ENCODE assay signal across 17 cellular contexts in the genomic region with DNA sequence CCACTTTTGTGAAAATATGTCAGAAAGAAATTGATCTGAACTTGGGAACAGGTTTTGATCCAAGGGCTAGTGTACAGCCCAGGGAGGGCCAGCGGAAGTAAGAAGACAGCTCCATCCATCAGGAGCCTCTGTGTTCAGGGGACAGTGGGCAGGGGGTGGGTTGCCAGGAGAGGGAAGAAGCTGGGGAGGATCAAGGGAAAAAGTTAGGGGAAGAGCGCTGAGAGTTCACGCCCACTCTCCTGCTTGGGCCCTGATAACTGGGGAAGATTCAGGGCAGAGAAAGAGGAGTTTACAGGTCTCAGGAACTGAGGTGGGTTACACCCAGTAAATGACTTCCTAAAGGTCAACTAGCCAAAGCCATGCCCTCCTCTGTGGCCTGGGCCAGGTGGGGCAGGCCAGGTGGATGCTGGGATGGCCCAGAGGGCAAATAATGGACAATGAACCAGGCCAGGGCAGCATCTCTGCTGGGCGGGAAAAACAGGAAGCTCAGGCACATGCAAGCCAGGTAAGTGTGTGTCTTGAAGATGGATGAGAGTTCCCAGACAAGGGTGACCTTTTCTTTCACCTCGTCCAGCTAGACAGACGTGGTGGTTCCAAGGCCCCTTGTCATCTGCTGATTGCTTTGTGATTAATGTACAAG.
"Had no signal": no experiment of that assay in that cellular context is flagged by ENCODE, and none has a peak within 500 bp of the region (broad histone marks: within the 10 kb centered on the region; RNA-seq: fewer than 3 reads in every experiment).

No MANE protein-coding gene starts in this region.

- H3K4me3 Mint-ChIP-seq: activated naive CD4-positive, alpha-beta T cell treated with anti-CD3 and anti-CD28 coated beads, Interleukin-2, amount 50 U/mL, for 24 hours; central memory CD8-positive, alpha-beta T cell had no signal

- H3K27ac Mint-ChIP-seq: activated T-helper 2 cell treated with anti-CD3 and anti-CD28 coated beads, Interferon-gamma antibody, Interleukin-2, Interleukin-4, amounts not matched to agents 10 μg/mL and 5 μg/mL and 100 μg/mL, durations not matched to agents 14 hours and 24 hours and 36 hours had no signal

- H3K4me1 Mint-ChIP-seq: central memory CD8-positive, alpha-beta T cell had no signal

- FAIRE-seq: pancreas, urothelium cell line had no signal

- H3K9me3 Mint-ChIP-seq: activated naive CD4-positive, alpha-beta T cell treated with anti-CD3 and anti-CD28 coated beads, Interleukin-2, amount 50 U/mL, for 24 hours; activated T-helper 2 cell treated with anti-CD3 and anti-CD28 coated beads, Interferon-gamma antibody, Interleukin-2, Interleukin-4, amounts not matched to agents 10 μg/mL and 5 μg/mL and 100 μg/mL, durations not matched to agents 14 hours and 24 hours and 36 hours; central memory CD8-positive, alpha-beta T cell had no signal

- H3K36me3 ChIP-seq: pancreas, sigmoid colon, thoracic aorta had no signal

- H3K27ac ChIP-seq: body of pancreas, coronary artery, gastrocnemius medialis, heart right ventricle, pancreas, sigmoid colon, spleen, thoracic aorta had no signal

- H3K4me3 ChIP-seq: body of pancreas, coronary artery, gastrocnemius medialis, heart right ventricle, pancreas, sigmoid colon, spleen, thoracic aorta had no signal

- DNase-seq: activated CD4-positive, alpha-beta T cell treated with anti-CD3 and anti-CD28 coated beads, Interleukin-2, amount 50 U/mL, for 4 hours; activated T-cell treated with anti-CD3 and anti-CD28 coated beads for 4 hours; body of pancreas; gastrocnemius medialis; heart right ventricle; pancreas; spleen; SW 1271; T-helper 9 cell had no signal

- H3K27me3 ChIP-seq: body of pancreas, gastrocnemius medialis, heart right ventricle, pancreas, sigmoid colon, spleen had no signal

- H3K4me1 ChIP-seq: gastrocnemius medialis, pancreas had no signal

- H3K9me3 ChIP-seq: body of pancreas, gastrocnemius medialis, heart right ventricle, pancreas, sigmoid colon, spleen, thoracic aorta had no signal

- H3K27me3 Mint-ChIP-seq: activated naive CD4-positive, alpha-beta T cell treated with anti-CD3 and anti-CD28 coated beads, Interleukin-2, amount 50 U/mL, for 24 hours; central memory CD8-positive, alpha-beta T cell had no signal

- ATAC-seq: activated CD4-positive, CD25-positive, alpha-beta regulatory T cell treated with anti-CD3 and anti-CD28 coated beads, Interleukin-2, amount 50 U/mL, for 24 hours; gastrocnemius medialis; heart right ventricle had no signal
